In genomic region chr11:119641991-119642745, GRCh38 we compare ENCODE assay signal across 8 cellular contexts.
A peak's percentile ranks its signal among the peaks of the same experiment; 100 is the strongest.
DNase-seq lines count a peak whose midpoint lies in the region; ATAC-seq, FAIRE-seq and TF ChIP-seq lines count a peak whose summit lies in the region.

No MANE protein-coding gene starts in this region.

- no peak overlapping the region for H3K4me3 Mint-ChIP-seq in activated CD4-positive, alpha-beta T cell treated with anti-CD3 and anti-CD28 coated beads, Interleukin-2, amount 10 ng/mL, durations not matched to agents 7 days and 5 days

- no peak overlapping the region for H2AFZ ChIP-seq in HepG2 (ENCODE audit: low read length)

- H3K9ac ChIP-seq in HepG2 (ENCODE audit: insufficient read depth, low read depth, low read length): no peak overlapping the region

- peak; percentile 11 for DNase-seq in activated CD4-positive, alpha-beta T cell treated with anti-CD3 and anti-CD28 coated beads for 48 hours
- no peak for DNase-seq in activated CD4-positive, alpha-beta T cell treated with anti-CD3 and anti-CD28 coated beads, Interleukin-2, amount 50 U/mL, for 1 hour
- DNase-seq in LoVo (ENCODE audit: low spot score) (peak; percentile 15), HepG2 (ENCODE audit: low spot score) (peak; percentile 40), AG08395 (ENCODE audit: low spot score) (no peak)
- peak; percentile 11 for DNase-seq in activated CD4-positive, alpha-beta T cell treated with anti-CD3 and anti-CD28 coated beads, Interleukin-2, amount 10 ng/mL, durations not matched to agents 7 days and 5 days

- H3K27me3 Mint-ChIP-seq in activated CD4-positive, alpha-beta T cell treated with anti-CD3 and anti-CD28 coated beads, Interleukin-2, amount 10 ng/mL, durations not matched to agents 7 days and 5 days: no peaks in the 10 kb centered on the region

- H3K36me3 ChIP-seq in HepG2 (replicated peaks in 1 of 2; ENCODE audit: control insufficient read depth in 1 of 2, insufficient read depth in 2 of 2, low read length in 2 of 2): no peaks in the 10 kb centered on the region

- no peaks in the 10 kb centered on the region for H4K20me1 ChIP-seq in HepG2 (ENCODE audit: insufficient read depth, low read length)

- TF ChIP-seq EP300 in HepG2 (IDR thresholded peaks at IDR 0.05; ENCODE audit: low read depth in 2 of 2, low read length in 2 of 2) (no peak), HepG2 (CRISPR knock-in tag; IDR thresholded peaks at IDR 0.05; ENCODE audit: borderline replicate concordance) (no peak)

- no TSS peak for BruUV-seq in HepG2 (replicated peaks; lab: Mats Ljungman, UMichigan)

- H3K9me3 Mint-ChIP-seq in activated CD4-positive, alpha-beta T cell treated with anti-CD3 and anti-CD28 coated beads, Interleukin-2, amount 10 ng/mL, durations not matched to agents 7 days and 5 days: no peaks in the 10 kb centered on the region

- peaks cover 3 to 69% of the 10 kb centered on the region in 2 experiments; a peak in 3 of 5 replicates for H3K27me3 ChIP-seq in HepG2 (ENCODE audit: control insufficient read depth in 1 of 2, insufficient read depth in 2 of 2, low read length in 2 of 2)

- no peaks in the 10 kb centered on the region for H3K9me3 ChIP-seq in HepG2 (ENCODE audit: low read length)

- H3K4me2 ChIP-seq in HepG2 (ENCODE audit: low read depth, low read length): no peak overlapping the region

- peak; percentile 76 for TF ChIP-seq CTCF in HepG2 (CRISPR knock-in tag; IDR thresholded peaks at IDR 0.05)

- H3K4me1 Mint-ChIP-seq in activated CD4-positive, alpha-beta T cell treated with anti-CD3 and anti-CD28 coated beads, Interleukin-2, amount 10 ng/mL, durations not matched to agents 7 days and 5 days: no peaks in the 10 kb centered on the region

- 32% methylated on average over 10 of the region's 12 CpGs for WGBS in HepG2 (ENCODE audit: low lambda C conversion rate)

- H3K4me1 ChIP-seq in HepG2 (ENCODE audit: insufficient read depth, low read length): peaks cover 7% of the 10 kb centered on the region; the same call in 1 of the 2 replicates

- CTCF ChIA-PET in activated CD4-positive, alpha-beta T cell treated with anti-CD3 and anti-CD28 coated beads, Interleukin-2, amount 10 ng/mL, durations not matched to agents 7 days and 5 days (lab: Charles Lee): interaction anchor here (0.6 to 1.6 kb wide), 5 partner anchors 16 to 466 kb away, joined by 3 to 8 read pairs (median 3); partner anchors contain the start of gene NECTIN1
- CTCF ChIA-PET in HepG2 (lab: Yijun Ruan, JAX; ENCODE audit: low intra/inter-chr PET ratio, low total read pairs): interaction anchor here (1.2 to 1.7 kb wide), 3 partner anchors 87 to 466 kb away, joined by 3 to 5 read pairs (median 4); partner anchors contain the start of gene NECTIN1

- H3K4me3 ChIP-seq in HepG2 (replicated peaks in 1 of 3; ENCODE audit: insufficient read depth in 1 of 3, low read depth in 2 of 3, low read length in 3 of 3): no peak overlapping the region

- no peaks in the 10 kb centered on the region for H3K79me2 ChIP-seq in HepG2 (ENCODE audit: insufficient read depth, low read length)

- peak; percentile 49 for FAIRE-seq in HepG2 (lab: Jason Lieb, UNC)

- peak; percentile 41; the same call in 1 of the 2 replicates for TF ChIP-seq RAD21 in HepG2 (CRISPR knock-in tag; IDR thresholded peaks at IDR 0.05)

- POLR2A ChIA-PET in activated CD4-positive, alpha-beta T cell treated with anti-CD3 and anti-CD28 coated beads, Interleukin-2, amount 10 ng/mL, durations not matched to agents 7 days and 5 days (lab: Charles Lee): no interaction called here
- POLR2A ChIA-PET in HepG2 (lab: Yijun Ruan, JAX): interaction anchor here (1.6 kb wide), 1 partner anchor 87 kb away, joined by 3 read pairs; the partner anchor contains the start of gene NECTIN1

- no peak for TF ChIP-seq POLR2A in HepG2 (IDR thresholded peaks at IDR 0.05; ENCODE audit: insufficient read depth in 1 of 2, low read depth in 2 of 2, low read length in 2 of 2)

- H3K36me3 Mint-ChIP-seq in activated CD4-positive, alpha-beta T cell treated with anti-CD3 and anti-CD28 coated beads, Interleukin-2, amount 10 ng/mL, durations not matched to agents 7 days and 5 days (ENCODE audit: low read depth): no peaks in the 10 kb centered on the region

- in situ Hi-C loops in HepG2 (cut with HindIII; ENCODE audit: extremely low pct_ligation_motif_present, low pct_unique_long_range_greater_than_20kb): no loop called here

- intact Hi-C loops in HepG2 (cut with micrococcal nuclease; ENCODE audit: unreplicated experiment): loop anchor here (1.0 kb wide), 1 partner anchor 466 kb away; no protein-coding TSS in a partner anchor

- ATAC-seq in HepG2: peak; percentile 64
- no peak for ATAC-seq in HG03457 (IDR thresholded peaks at IDR 0.05; ENCODE audit: unreplicated experiment)
- ATAC-seq in HG03135 (IDR thresholded peaks at IDR 0.05; ENCODE audit: unreplicated experiment): no peak

- H3K27ac Mint-ChIP-seq in activated CD4-positive, alpha-beta T cell treated with anti-CD3 and anti-CD28 coated beads, Interleukin-2, amount 10 ng/mL, durations not matched to agents 7 days and 5 days: no peak overlapping the region

- H3K27ac ChIP-seq in HepG2 (ENCODE audit: extremely low read length, insufficient read depth, low read length): no peak overlapping the region

TF ChIP-seq in HepG2, 621 proteins besides CTCF, POLR2A, EP300 and RAD21:
- TF ChIP-seq ZNF589 (CRISPR knock-in tag; conservative IDR thresholded peaks at IDR 0.05) (no peak), SMC3 (IDR thresholded peaks at IDR 0.05; ENCODE audit: low read length) (peak; percentile 48), STAG1 (CRISPR knock-in tag; IDR thresholded peaks at IDR 0.05) (peak; percentile 65)

Comparison
In these comparisons a context has a peak if more than half of its experiments do, and no peak if none do; other contexts are left out.
1. DNase-seq: peak in activated CD4-positive, alpha-beta T cell treated with anti-CD3 and anti-CD28 coated beads for 48 hours (single experiment), LoVo (single experiment), activated CD4-positive, alpha-beta T cell treated with anti-CD3 and anti-CD28 coated beads, Interleukin-2, amount 10 ng/mL, durations not matched to agents 7 days and 5 days (single experiment) and HepG2 (single experiment); none in activated CD4-positive, alpha-beta T cell treated with anti-CD3 and anti-CD28 coated beads, Interleukin-2, amount 50 U/mL, for 1 hour (single experiment) and AG08395 (single experiment).